In genomic region chr15:65869127-65869953, GRCh38 we compare ENCODE assay signal across 1 cellular context.
TF ChIP-seq lines count a peak whose summit lies in the region.

Gene RAB11A, plus strand, starts transcription at chr15:65869491. Its CDS starts 95 bp downstream, at chr15:65869586.

TF ChIP-seq in K562, 482 proteins besides CTCF, POLR2A, EP300 and RAD21 (continued from another document):
- TF ChIP-seq MLLT1 (IDR thresholded peaks at IDR 0.05) (peak; percentile 53 to 71; a peak in 3 of 4 replicates), KDM2B (CRISPR knock-in tag; IDR thresholded peaks at IDR 0.05) (0 out of 2 replicates have a peak, but pooled peaks have one; percentile 27), CCAR2 (IDR thresholded peaks at IDR 0.05; ENCODE audit: low read depth, low read length) (no peak), PTBP1 (IDR thresholded peaks at IDR 0.05; ENCODE audit: low read depth, low read length) (0 out of 2 replicates have a peak, but pooled peaks have one; percentile 56), CTCFL (IDR thresholded peaks at IDR 0.05; ENCODE audit: borderline replicate concordance, insufficient read depth, low read depth, low read length, poor library complexity, severe bottlenecking) (peak; percentile 44), SFPQ (IDR thresholded peaks at IDR 0.05; ENCODE audit: low read depth, low read length) (no peak), PREB (CRISPR knock-in tag; IDR thresholded peaks at IDR 0.05) (no peak; the same call in 1 of the 2 replicates), MEIS2 (IDR thresholded peaks at IDR 0.05; ENCODE audit: partially characterized antibody) (no peak), DPF2 (IDR thresholded peaks at IDR 0.05) (0 out of 2 replicates have a peak, but pooled peaks have one; percentile 26), HES1 (IDR thresholded peaks at IDR 0.05; ENCODE audit: low read depth) (0 out of 2 replicates have a peak, but pooled peaks have one; percentile 31), ZNF277 (CRISPR knock-in tag; IDR thresholded peaks at IDR 0.05; ENCODE audit: borderline replicate concordance) (no peak), HINFP (tag; conservative IDR thresholded peaks at IDR 0.05; ENCODE audit: low read depth) (no peak), PRMT5 (CRISPR knock-in tag; IDR thresholded peaks at IDR 0.05) (no peak), ZNF347 (CRISPR knock-in tag; IDR thresholded peaks at IDR 0.05; ENCODE audit: low read depth) (no peak), JUND (IDR thresholded peaks at IDR 0.05; ENCODE audit: borderline replicate concordance, low read depth, low read length) (peak; percentile 18; the same call in 1 of the 2 replicates), JUND (tag; IDR thresholded peaks at IDR 0.05; ENCODE audit: borderline replicate concordance, low read depth, low read length) (peak; percentile 17; the same call in 2 of the 3 replicates), RBFOX2 (IDR thresholded peaks at IDR 0.05; ENCODE audit: low read depth, low read length) (peak; percentile 96), NCOA6 (IDR thresholded peaks at IDR 0.05) (no peak), ZNF384 (IDR thresholded peaks at IDR 0.05; ENCODE audit: low read depth, low read length) (no peak)
